Comparison of ENCODE assay signal across 7 cellular contexts in genomic region chr2:84022810-84023431, GRCh38.
DNase-seq lines count a peak whose midpoint lies in the region; ATAC-seq, FAIRE-seq and TF ChIP-seq lines count a peak whose summit lies in the region.

No MANE protein-coding gene starts in this region.

- H3K4me3 ChIP-seq in K562 (no peak overlapping the region), liver (ENCODE audit: low read depth in 1 of 3, low read length in 3 of 3) (no peak overlapping the region)

- BruUV-seq in K562 (replicated peaks; lab: Mats Ljungman, UMichigan): no TSS peak

- H3K27me3 ChIP-seq in K562 (ENCODE audit: control insufficient read depth in 2 of 2, insufficient read depth in 2 of 2, low read length in 2 of 2) (no peaks in the 10 kb centered on the region), liver (ENCODE audit: control insufficient read depth in 4 of 4, insufficient read depth in 4 of 4, low read length in 3 of 4) (no peaks in the 10 kb centered on the region)

- FAIRE-seq in D721Med (lab: Jason Lieb, UNC): peak; percentile 35
- FAIRE-seq in K562 (lab: Jason Lieb, UNC): peak; percentile 88

- no peaks in the 10 kb centered on the region for H4K20me1 ChIP-seq in K562 (replicated peaks; ENCODE audit: control insufficient read depth, insufficient read depth, low read length)

- TF ChIP-seq CTCF in D721Med (IDR thresholded peaks at IDR 0.05; ENCODE audit: insufficient read depth, missing control alignments) (peak; percentile 66), GM20000 (IDR thresholded peaks at IDR 0.05; ENCODE audit: extremely low read depth, missing control alignments) (peak; percentile 40), K562 (IDR thresholded peaks at IDR 0.05 in 2 of 3, conservative IDR thresholded peaks at IDR 0.05 in 1 of 3; ENCODE audit: insufficient read depth in 2 of 3, low read depth in 1 of 3, low read length in 3 of 3) (peak; percentile 55 to 75 (median 74); a peak in 5 of 6 replicates), liver (IDR thresholded peaks at IDR 0.05; ENCODE audit: low read depth, low read length, missing input control) (peak; percentile 67)

- TF ChIP-seq RAD21 in K562 (CRISPR knock-in tag; conservative IDR thresholded peaks at IDR 0.05 in 1 of 2, IDR thresholded peaks at IDR 0.05 in 1 of 2): peak; percentile 49 to 59
- peak; percentile 74 to 82 for TF ChIP-seq RAD21 in liver (IDR thresholded peaks at IDR 0.05)

- peak; percentile 86 for ATAC-seq in K562
- no peak for ATAC-seq in GM21381 (IDR thresholded peaks at IDR 0.05; ENCODE audit: unreplicated experiment)
- ATAC-seq in activated CD4-positive, CD25-positive, alpha-beta regulatory T cell treated with anti-CD3 and anti-CD28 coated beads, Interleukin-2, amount 50 U/mL, for 24 hours: no peak

- no peak for TF ChIP-seq EP300 in K562 (IDR thresholded peaks at IDR 0.05; ENCODE audit: low read length)

- H2AFZ ChIP-seq in K562 (ENCODE audit: low read depth, low read length): peak overlapping the region; percentile 29

- POLR2A ChIA-PET in K562 (lab: Yijun Ruan, JAX): interaction anchor here (0.7 to 0.9 kb wide), 3 partner anchors 9 to 32 kb away, joined by 3 read pairs; no protein-coding TSS in a partner anchor

- H3K4me2 ChIP-seq in K562 (ENCODE audit: insufficient read depth, low read length): no peak overlapping the region

- H3K9ac ChIP-seq in K562 (ENCODE audit: insufficient read depth in 1 of 2, low read depth in 2 of 2, low read length in 2 of 2) (no peak overlapping the region), liver (ENCODE audit: low read depth in 1 of 2, low read length in 2 of 2) (no peak overlapping the region)

- H3K9me3 ChIP-seq in K562 (replicated peaks; ENCODE audit: control insufficient read depth, insufficient read depth, low read depth, low read length) (no peaks in the 10 kb centered on the region), liver (ENCODE audit: control insufficient read depth in 4 of 4, low read length in 3 of 4) (no peaks in the 10 kb centered on the region)

- H3K79me2 ChIP-seq in K562 (ENCODE audit: control insufficient read depth, insufficient read depth, low read length): no peaks in the 10 kb centered on the region

- TF ChIP-seq POLR2A in K562 (conservative IDR thresholded peaks at IDR 0.05): no peak

- no peaks in the 10 kb centered on the region for H3K4me1 ChIP-seq in K562 (replicated peaks in 1 of 2; ENCODE audit: control insufficient read depth in 2 of 2, insufficient read depth in 2 of 2, low read length in 2 of 2)
- H3K4me1 ChIP-seq in liver (ENCODE audit: control insufficient read depth in 4 of 4, insufficient read depth in 4 of 4, low read length in 3 of 4): no peaks in the 10 kb centered on the region

- H3K36me3 ChIP-seq in K562 (ENCODE audit: control insufficient read depth, insufficient read depth, low read length) (no peaks in the 10 kb centered on the region), liver (ENCODE audit: control insufficient read depth in 4 of 4, insufficient read depth in 3 of 4, low read depth in 1 of 4, low read length in 3 of 4) (no peaks in the 10 kb centered on the region)

- CTCF ChIA-PET in K562 (lab: Yijun Ruan, JAX; ENCODE audit: low intra/inter-chr PET ratio): interaction anchor here (0.7 kb wide), 1 partner anchor 55 kb away, joined by 3 read pairs; no protein-coding TSS in a partner anchor

- intact Hi-C loops in K562 (cut with micrococcal nuclease): loop anchor here (2.0 to 5.0 kb wide), 2 partner anchors 54 to 279 kb away; no protein-coding TSS in a partner anchor

- no peak for DNase-seq in D721Med (ENCODE audit: insufficient read length, low spot score)
- DNase-seq in GM20000 (ENCODE audit: low spot score): peak; percentile 29
- peak; percentile 29 for DNase-seq in NCI-H226
- peak; percentile 42 to 75 (median 55) for DNase-seq in K562 (ENCODE audit: extremely low read depth in 1 of 4, low spot score in 3 of 4)

- in situ Hi-C loops in K562 (cut with MboI): no loop called here

- 19% methylated on average over 5 of the region's 5 CpGs for WGBS in K562 (ENCODE audit: insufficient coverage, low coverage, missing lambda C conversion rate)
- WGBS in liver: 37% methylated on average over 5 of the region's 5 CpGs

- H3K27ac ChIP-seq in K562 (ENCODE audit: extremely low read depth, low read depth, low read length) (no peak overlapping the region), liver (ENCODE audit: low read depth in 1 of 2, low read length in 2 of 2) (no peak overlapping the region)

- no peaks in the 10 kb centered on the region for H3K9me1 ChIP-seq in K562 (ENCODE audit: control insufficient read depth, insufficient read depth, low read length)

TF ChIP-seq in K562, 482 proteins besides CTCF, POLR2A, EP300 and RAD21 (continues in another document):
- no peak for TF ChIP-seq USF2 (CRISPR knock-in tag; IDR thresholded peaks at IDR 0.05)
- TF ChIP-seq ZNF592 (IDR thresholded peaks at IDR 0.05): 0 out of 2 replicates have a peak, but pooled peaks have one; percentile 23

TF ChIP-seq in liver, 16 proteins besides CTCF, POLR2A, EP300 and RAD21:
- TF ChIP-seq RXRA (IDR thresholded peaks at IDR 0.05) (no peak), EGR1 (IDR thresholded peaks at IDR 0.05; ENCODE audit: low read depth in 2 of 2) (no peak)
